In genomic region chr12:1591543-1591942, GRCh38 we compare ENCODE assay signal across 8 cellular contexts. TPM values are rescaled to one million over a fixed set of nuclear protein-coding genes. Genes with fewer than 3 reads are reported as not detected.
DNase-seq lines count a peak whose midpoint lies in the region; ATAC-seq and TF ChIP-seq lines count a peak whose summit lies in the region.

No MANE protein-coding gene starts in this region.

- no peaks in the 10 kb centered on the region for H3K27me3 Mint-ChIP-seq in activated T-cell treated with anti-CD3 and anti-CD28 coated beads, Interleukin-2, amount 50 U/mL, for 4 hours (ENCODE audit: low read depth)
- H3K27me3 Mint-ChIP-seq in activated T-helper 17 cell treated with anti-CD3 and anti-CD28 coated beads, Interleukin-2, amount 50 U/mL, for 72 hours: no peaks in the 10 kb centered on the region

- peak overlapping the region; percentile 4 to 5 for H3K27ac ChIP-seq in testis

- 13 to 14% methylated on average over 4 of the region's 4 CpGs for WGBS in testis, 2 donors

- peaks cover 11% of the 10 kb centered on the region for H3K36me3 Mint-ChIP-seq in activated T-cell treated with anti-CD3 and anti-CD28 coated beads, Interleukin-2, amount 50 U/mL, for 4 hours (ENCODE audit: insufficient read depth)
- peaks cover 60% of the 10 kb centered on the region for H3K36me3 Mint-ChIP-seq in activated T-helper 17 cell treated with anti-CD3 and anti-CD28 coated beads, Interleukin-2, amount 50 U/mL, for 72 hours (ENCODE audit: low read depth)

- no peaks in the 10 kb centered on the region for H3K9me3 Mint-ChIP-seq in activated T-cell treated with anti-CD3 and anti-CD28 coated beads, Interleukin-2, amount 50 U/mL, for 4 hours
- H3K9me3 Mint-ChIP-seq in activated T-helper 17 cell treated with anti-CD3 and anti-CD28 coated beads, Interleukin-2, amount 50 U/mL, for 72 hours: no peaks in the 10 kb centered on the region

- peak overlapping the region; percentile 2 to 83 for H3K4me3 ChIP-seq in testis

- TF ChIP-seq CTCF in testis (IDR thresholded peaks at IDR 0.05): no peak

- H3K4me3 Mint-ChIP-seq in activated T-cell treated with anti-CD3 and anti-CD28 coated beads, Interleukin-2, amount 50 U/mL, for 4 hours: peak overlapping the region; percentile 95
- peak overlapping the region; percentile 96 for H3K4me3 Mint-ChIP-seq in activated T-helper 17 cell treated with anti-CD3 and anti-CD28 coated beads, Interleukin-2, amount 50 U/mL, for 72 hours

- no peak for TF ChIP-seq POLR2A in testis (IDR thresholded peaks at IDR 0.05)

- peaks cover 71% of the 10 kb centered on the region for H3K4me1 Mint-ChIP-seq in activated T-cell treated with anti-CD3 and anti-CD28 coated beads, Interleukin-2, amount 50 U/mL, for 4 hours (ENCODE audit: low read depth)
- peaks cover 39% of the 10 kb centered on the region for H3K4me1 Mint-ChIP-seq in activated T-helper 17 cell treated with anti-CD3 and anti-CD28 coated beads, Interleukin-2, amount 50 U/mL, for 72 hours

- H3K27me3 ChIP-seq in testis: no peaks in the 10 kb centered on the region

- peaks cover 31% of the 10 kb centered on the region for H3K4me1 ChIP-seq in testis

- no peak for DNase-seq in activated T-cell treated with anti-CD3 and anti-CD28 coated beads, Interleukin-2, amount 50 U/mL, for 4 hours
- no peak for DNase-seq in activated T-cell treated with anti-CD3 and anti-CD28 coated beads, Interleukin-2, amount 50 U/mL, for 1 hour
- peak; percentile 40 for DNase-seq in iris pigment epithelial cell (ENCODE audit: low read depth)
- DNase-seq in testis: no peak
- DNase-seq in cerebellum (ENCODE audit: low spot score): no peak
- no peak for DNase-seq in AG20443 (ENCODE audit: low spot score)

- no peaks in the 10 kb centered on the region for H3K9me3 ChIP-seq in testis

- no peaks in the 10 kb centered on the region for H3K36me3 ChIP-seq in testis (ENCODE audit: low read depth, missing control alignments)

- H3K27ac Mint-ChIP-seq in activated T-helper 17 cell treated with anti-CD3 and anti-CD28 coated beads, Interleukin-2, amount 50 U/mL, for 72 hours: peak overlapping the region; percentile 89

- no peak for ATAC-seq in activated T-cell treated with anti-CD3 and anti-CD28 coated beads, Interleukin-2, amount 50 U/mL, for 4 hours
- no peak for ATAC-seq in activated T-helper 17 cell treated with anti-CD3 and anti-CD28 coated beads, Interleukin-2, amount 50 U/mL, for 72 hours (replicated peaks)
- ATAC-seq in HG03565 (IDR thresholded peaks at IDR 0.05; ENCODE audit: unreplicated experiment): no peak

- intact Hi-C loops in testis (cut with DNase I; ENCODE audit: low total_unique reads): no loop called here

RNA-seq across cellular contexts. Expression of gene FBXL14, which starts 2.8 kb away (rescaled TPM):
- total RNA-seq in activated T-cell treated with anti-CD3 and anti-CD28 coated beads, Interleukin-2, amount 50 U/mL, for 4 hours: 10 to 100 TPM; 22.8 to 25.2 (median 23.7) TPM
- 10 to 100 TPM; 22.2 to 29.8 TPM for total RNA-seq in activated T-helper 17 cell treated with anti-CD3 and anti-CD28 coated beads, Interleukin-2, amount 50 U/mL, for 72 hours
- 10 to 100 TPM; 39.5 to 45.8 TPM for total RNA-seq in testis
- 50.2 TPM for polyA plus RNA-seq in testis (ENCODE audit: insufficient read depth, low read depth, low replicate concordance)
- total RNA-seq in cerebellum: 17.2 TPM

RNA-seq across cellular contexts. Expression of gene WNT5B, which starts 37.5 kb away (rescaled TPM):
- under 1 TPM in 1 of 3 donors, not detected in 2; 0.13 TPM for total RNA-seq in activated T-cell treated with anti-CD3 and anti-CD28 coated beads, Interleukin-2, amount 50 U/mL, for 4 hours
- under 1 TPM; 0.26 to 0.30 TPM for total RNA-seq in activated T-helper 17 cell treated with anti-CD3 and anti-CD28 coated beads, Interleukin-2, amount 50 U/mL, for 72 hours
- total RNA-seq in testis: 1 to 10 TPM; 4.6 to 5.8 TPM
- 4.9 TPM for polyA plus RNA-seq in testis (ENCODE audit: insufficient read depth, low read depth, low replicate concordance)
- total RNA-seq in cerebellum: 4.9 TPM
